ENCODE assay signal across 1 cellular context in genomic region chr17:82000803-82001649, GRCh38.
TF ChIP-seq lines count a peak whose summit lies in the region.

No MANE protein-coding gene starts in this region.

TF ChIP-seq in HepG2, 621 proteins besides CTCF, POLR2A, EP300 and RAD21 (continued from another document and continues in another):
- TF ChIP-seq, protein P1, sequence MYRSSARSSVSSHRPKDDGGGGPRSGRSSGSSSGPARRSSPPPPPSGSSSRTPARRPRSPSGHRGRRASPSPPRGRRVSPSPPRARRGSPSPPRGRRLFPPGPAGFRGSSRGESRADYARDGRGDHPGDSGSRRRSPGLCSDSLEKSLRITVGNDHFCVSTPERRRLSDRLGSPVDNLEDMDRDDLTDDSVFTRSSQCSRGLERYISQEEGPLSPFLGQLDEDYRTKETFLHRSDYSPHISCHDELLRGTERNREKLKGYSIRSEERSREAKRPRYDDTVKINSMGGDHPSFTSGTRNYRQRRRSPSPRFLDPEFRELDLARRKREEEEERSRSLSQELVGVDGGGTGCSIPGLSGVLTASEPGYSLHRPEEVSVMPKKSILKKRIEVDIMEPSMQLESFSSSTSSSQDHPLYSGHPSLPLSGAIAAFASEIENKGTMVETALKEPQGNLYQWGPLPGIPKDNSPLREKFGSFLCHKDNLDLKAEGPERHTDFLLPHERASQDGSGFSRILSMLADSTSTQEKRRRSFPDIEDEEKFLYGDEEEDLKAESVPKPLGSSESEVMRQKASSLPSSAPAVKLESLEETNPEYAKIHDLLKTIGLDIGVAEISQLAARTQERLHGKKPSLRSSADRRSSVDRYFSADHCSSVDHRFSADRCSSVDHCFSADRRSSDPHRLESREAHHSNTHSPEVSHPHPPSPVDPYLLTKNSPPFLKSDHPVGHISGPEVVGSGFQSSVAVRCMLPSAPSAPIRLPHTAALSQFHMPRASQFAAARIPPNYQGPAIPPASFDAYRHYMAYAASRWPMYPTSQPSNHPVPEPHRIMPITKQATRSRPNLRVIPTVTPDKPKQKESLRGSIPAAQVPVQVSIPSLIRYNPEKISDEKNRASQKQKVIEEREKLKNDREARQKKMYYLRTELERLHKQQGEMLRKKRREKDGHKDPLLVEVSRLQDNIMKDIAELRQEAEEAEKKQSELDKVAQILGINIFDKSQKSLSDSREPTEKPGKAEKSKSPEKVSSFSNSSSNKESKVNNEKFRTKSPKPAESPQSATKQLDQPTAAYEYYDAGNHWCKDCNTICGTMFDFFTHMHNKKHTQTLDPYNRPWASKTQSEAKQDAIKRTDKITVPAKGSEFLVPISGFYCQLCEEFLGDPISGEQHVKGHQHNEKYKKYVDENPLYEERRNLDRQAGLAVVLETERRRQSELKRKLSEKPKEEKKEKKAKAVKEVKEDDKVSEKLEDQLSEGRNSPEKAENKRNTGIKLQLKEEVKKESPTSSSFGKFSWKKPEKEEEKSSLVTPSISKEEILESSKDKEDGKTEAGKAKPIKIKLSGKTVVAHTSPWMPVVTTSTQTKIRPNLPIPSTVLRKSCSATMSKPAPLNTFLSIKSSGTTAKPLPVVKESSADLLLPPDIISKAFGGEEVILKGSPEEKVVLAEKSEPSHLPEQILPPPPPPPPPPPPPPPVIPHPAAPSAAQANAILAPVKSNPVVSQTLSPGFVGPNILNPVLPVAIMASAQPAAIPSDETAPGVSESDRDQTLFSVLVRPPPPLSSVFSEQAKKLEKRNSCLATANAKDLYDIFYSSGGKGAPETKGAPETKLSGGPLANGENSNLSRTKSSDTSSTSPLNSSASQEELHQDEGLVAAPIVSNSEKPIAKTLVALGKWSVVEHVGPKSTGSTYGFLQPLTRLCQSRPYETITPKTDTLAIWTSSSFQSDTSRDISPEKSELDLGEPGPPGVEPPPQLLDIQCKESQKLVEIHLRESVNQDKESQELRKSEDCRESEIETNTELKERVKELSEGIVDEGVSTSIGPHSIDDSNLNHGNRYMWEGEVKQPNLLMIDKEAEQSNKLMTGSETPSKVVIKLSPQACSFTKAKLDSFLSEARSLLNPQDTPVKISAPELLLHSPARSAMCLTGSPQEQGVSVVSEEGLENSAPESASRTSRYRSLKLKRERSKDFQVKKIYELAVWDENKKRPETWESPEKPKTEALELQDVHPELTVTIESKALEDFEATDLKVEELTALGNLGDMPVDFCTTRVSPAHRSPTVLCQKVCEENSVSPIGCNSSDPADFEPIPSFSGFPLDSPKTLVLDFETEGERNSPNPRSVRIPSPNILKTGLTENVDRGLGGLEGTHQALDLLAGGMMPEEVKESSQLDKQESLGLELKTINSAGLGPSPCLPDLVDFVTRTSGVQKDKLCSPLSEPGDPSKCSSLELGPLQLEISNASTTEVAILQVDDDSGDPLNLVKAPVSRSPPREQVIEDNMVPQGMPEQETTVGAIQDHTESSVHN (CRISPR knock-in tag; IDR thresholded peaks at IDR 0.05), result no peak
- TF ChIP-seq RFX3 (CRISPR knock-in tag; IDR thresholded peaks at IDR 0.05) (no peak), SPEN (CRISPR knock-in tag; IDR thresholded peaks at IDR 0.05; ENCODE audit: low read depth) (peak; percentile 66), ZNF468 (CRISPR knock-in tag; IDR thresholded peaks at IDR 0.05) (0 out of 2 replicates have a peak, but pooled peaks have one; percentile 8), MZF1 (CRISPR knock-in tag; IDR thresholded peaks at IDR 0.05; ENCODE audit: borderline replicate concordance) (no peak), DBP (CRISPR knock-in tag; IDR thresholded peaks at IDR 0.05; ENCODE audit: not compliant biosample characterization) (no peak), ISL2 (CRISPR knock-in tag; IDR thresholded peaks at IDR 0.05) (peak; percentile 94; the same call in 1 of the 2 replicates), ZNF766 (CRISPR knock-in tag; IDR thresholded peaks at IDR 0.05; ENCODE audit: borderline replicate concordance) (no peak), PHF21A (CRISPR knock-in tag; IDR thresholded peaks at IDR 0.05) (peak; percentile 99), NAIF1 (CRISPR knock-in tag; IDR thresholded peaks at IDR 0.05; ENCODE audit: borderline replicate concordance) (0 out of 2 replicates have a peak, but pooled peaks have one; percentile 49), ZNF7 (CRISPR knock-in tag; IDR thresholded peaks at IDR 0.05) (no peak), STAT5B (CRISPR knock-in tag; IDR thresholded peaks at IDR 0.05) (0 out of 2 replicates have a peak, but pooled peaks have one; percentile 45), CBX1 (IDR thresholded peaks at IDR 0.05; ENCODE audit: low read depth) (peak; percentile 88), HDAC2 (CRISPR knock-in tag; IDR thresholded peaks at IDR 0.05) (peak; percentile 87), JUNB (CRISPR knock-in tag; IDR thresholded peaks at IDR 0.05; ENCODE audit: borderline replicate concordance) (no peak; the same call in 1 of the 2 replicates), MYC (CRISPR knock-in tag; IDR thresholded peaks at IDR 0.05; ENCODE audit: borderline replicate concordance) (peak; percentile 94), IRF9 (CRISPR knock-in tag; IDR thresholded peaks at IDR 0.05; ENCODE audit: borderline replicate concordance) (no peak; the same call in none of the 2 replicates), NFKB2 (CRISPR knock-in tag; IDR thresholded peaks at IDR 0.05; ENCODE audit: borderline replicate concordance) (peak; percentile 63; the same call in 1 of the 2 replicates), STAG1 (CRISPR knock-in tag; IDR thresholded peaks at IDR 0.05) (peak; percentile 42), MTA1 (CRISPR knock-in tag; IDR thresholded peaks at IDR 0.05; ENCODE audit: borderline replicate concordance) (peak; percentile 92), MAFG (CRISPR knock-in tag; IDR thresholded peaks at IDR 0.05) (no peak), ZBTB7A (CRISPR knock-in tag; IDR thresholded peaks at IDR 0.05) (peak; percentile 98), ZBTB42 (CRISPR knock-in tag; IDR thresholded peaks at IDR 0.05) (peak; percentile 60; the same call in 1 of the 2 replicates), SOX13 (IDR thresholded peaks at IDR 0.05) (peak; percentile 70), SOX13 (CRISPR knock-in tag; conservative IDR thresholded peaks at IDR 0.05 in 1 of 2, IDR thresholded peaks at IDR 0.05 in 1 of 2) (peak in 1 of 2 experiments; percentile 90; a peak in 2 of 4 replicates), SKIL (CRISPR knock-in tag; IDR thresholded peaks at IDR 0.05; ENCODE audit: borderline replicate concordance) (peak; percentile 97), TCF7 (IDR thresholded peaks at IDR 0.05; ENCODE audit: low read depth) (peak; percentile 97), POLR2G (IDR thresholded peaks at IDR 0.05; ENCODE audit: low read depth, low read length) (peak; percentile 75), ATAD3A (CRISPR knock-in tag; IDR thresholded peaks at IDR 0.05) (no peak), ZSCAN5A (CRISPR knock-in tag; IDR thresholded peaks at IDR 0.05; ENCODE audit: borderline replicate concordance) (no peak), HOXA3 (CRISPR knock-in tag; IDR thresholded peaks at IDR 0.05) (peak; percentile 97), IKZF4 (CRISPR knock-in tag; IDR thresholded peaks at IDR 0.05; ENCODE audit: borderline replicate concordance, low read depth, not compliant biosample characterization) (no peak), MIER2 (CRISPR knock-in tag; IDR thresholded peaks at IDR 0.05) (peak; percentile 39; the same call in 1 of the 2 replicates), CAMTA2 (CRISPR knock-in tag; IDR thresholded peaks at IDR 0.05; ENCODE audit: borderline replicate concordance) (peak; percentile 81; the same call in 1 of the 2 replicates), ZBTB34 (CRISPR knock-in tag; IDR thresholded peaks at IDR 0.05) (peak; percentile 79; the same call in 1 of the 2 replicates), MED13 (CRISPR knock-in tag; IDR thresholded peaks at IDR 0.05) (peak; percentile 99), ZMYM2 (CRISPR knock-in tag; IDR thresholded peaks at IDR 0.05) (peak; percentile 71; the same call in 1 of the 2 replicates), GABPA (IDR thresholded peaks at IDR 0.05; ENCODE audit: low read depth, low read length) (no peak), GABPA (CRISPR knock-in tag; IDR thresholded peaks at IDR 0.05; ENCODE audit: low read depth) (peak; percentile 25)
- TF ChIP-seq, protein P2, sequence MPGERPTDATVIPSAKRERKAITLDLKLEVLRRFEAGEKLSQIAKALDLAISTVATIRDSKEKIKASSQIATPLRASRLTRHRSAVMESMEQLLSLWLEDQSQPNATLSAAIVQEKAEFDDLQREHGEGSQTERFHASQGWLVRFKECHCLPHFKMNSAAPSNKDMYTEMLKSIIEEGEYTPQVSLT (CRISPR knock-in tag; IDR thresholded peaks at IDR 0.05; ENCODE audit: borderline replicate concordance, low read depth), result no peak
- TF ChIP-seq, protein P3, sequence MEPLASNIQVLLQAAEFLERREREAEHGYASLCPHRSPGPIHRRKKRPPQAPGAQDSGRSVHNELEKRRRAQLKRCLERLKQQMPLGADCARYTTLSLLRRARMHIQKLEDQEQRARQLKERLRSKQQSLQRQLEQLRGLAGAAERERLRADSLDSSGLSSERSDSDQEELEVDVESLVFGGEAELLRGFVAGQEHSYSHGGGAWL (CRISPR knock-in tag; IDR thresholded peaks at IDR 0.05), result peak; percentile 69; the same call in 1 of the 2 replicates
- TF ChIP-seq, protein P4, sequence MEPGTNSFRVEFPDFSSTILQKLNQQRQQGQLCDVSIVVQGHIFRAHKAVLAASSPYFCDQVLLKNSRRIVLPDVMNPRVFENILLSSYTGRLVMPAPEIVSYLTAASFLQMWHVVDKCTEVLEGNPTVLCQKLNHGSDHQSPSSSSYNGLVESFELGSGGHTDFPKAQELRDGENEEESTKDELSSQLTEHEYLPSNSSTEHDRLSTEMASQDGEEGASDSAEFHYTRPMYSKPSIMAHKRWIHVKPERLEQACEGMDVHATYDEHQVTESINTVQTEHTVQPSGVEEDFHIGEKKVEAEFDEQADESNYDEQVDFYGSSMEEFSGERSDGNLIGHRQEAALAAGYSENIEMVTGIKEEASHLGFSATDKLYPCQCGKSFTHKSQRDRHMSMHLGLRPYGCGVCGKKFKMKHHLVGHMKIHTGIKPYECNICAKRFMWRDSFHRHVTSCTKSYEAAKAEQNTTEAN (CRISPR knock-in tag; conservative IDR thresholded peaks at IDR 0.05), result peak; percentile 85; the same call in 1 of the 2 replicates
- TF ChIP-seq, protein P5, sequence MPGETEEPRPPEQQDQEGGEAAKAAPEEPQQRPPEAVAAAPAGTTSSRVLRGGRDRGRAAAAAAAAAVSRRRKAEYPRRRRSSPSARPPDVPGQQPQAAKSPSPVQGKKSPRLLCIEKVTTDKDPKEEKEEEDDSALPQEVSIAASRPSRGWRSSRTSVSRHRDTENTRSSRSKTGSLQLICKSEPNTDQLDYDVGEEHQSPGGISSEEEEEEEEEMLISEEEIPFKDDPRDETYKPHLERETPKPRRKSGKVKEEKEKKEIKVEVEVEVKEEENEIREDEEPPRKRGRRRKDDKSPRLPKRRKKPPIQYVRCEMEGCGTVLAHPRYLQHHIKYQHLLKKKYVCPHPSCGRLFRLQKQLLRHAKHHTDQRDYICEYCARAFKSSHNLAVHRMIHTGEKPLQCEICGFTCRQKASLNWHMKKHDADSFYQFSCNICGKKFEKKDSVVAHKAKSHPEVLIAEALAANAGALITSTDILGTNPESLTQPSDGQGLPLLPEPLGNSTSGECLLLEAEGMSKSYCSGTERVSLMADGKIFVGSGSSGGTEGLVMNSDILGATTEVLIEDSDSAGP (CRISPR knock-in tag; IDR thresholded peaks at IDR 0.05; ENCODE audit: borderline replicate concordance), result peak; percentile 95
- TF ChIP-seq, protein P6, sequence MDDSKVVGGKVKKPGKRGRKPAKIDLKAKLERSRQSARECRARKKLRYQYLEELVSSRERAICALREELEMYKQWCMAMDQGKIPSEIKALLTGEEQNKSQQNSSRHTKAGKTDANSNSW (CRISPR knock-in tag; IDR thresholded peaks at IDR 0.05; ENCODE audit: borderline replicate concordance), result no peak
